In genomic region chr16:70224645-70225044, GRCh38 we compare ENCODE assay signal across 1 cellular context.
"Not testable (repeated sequence)": the region's sequence is repeated elsewhere in the genome, so short reads cannot be mapped to it uniquely, and the experiment has no call there.

No MANE protein-coding gene starts in this region.

- peaks cover 33% of the 10 kb centered on the region for H3K36me3 ChIP-seq in BLaER1

- not testable (repeated sequence) for H3K9me3 ChIP-seq in BLaER1

- not testable (repeated sequence) for H3K27me3 ChIP-seq in BLaER1

- H3K4me3 ChIP-seq in BLaER1: not testable (repeated sequence)

- H3K9ac ChIP-seq in BLaER1: not testable (repeated sequence)

- not testable (repeated sequence) for H4K20me1 ChIP-seq in BLaER1

- H3K4me1 ChIP-seq in BLaER1: peaks cover 13% of the 10 kb centered on the region

- H3K4me2 ChIP-seq in BLaER1: not testable (repeated sequence)

- peak overlapping the region; percentile 38; the same call in 1 of the 2 replicates for H3K27ac ChIP-seq in BLaER1
